In genomic region chr11:365831-366230, GRCh38 we compare ENCODE assay signal across 16 cellular contexts. TPM values are rescaled to one million over a fixed set of nuclear protein-coding genes. Genes with fewer than 3 reads are reported as not detected.
DNase-seq lines count a peak whose midpoint lies in the region; ATAC-seq and TF ChIP-seq lines count a peak whose summit lies in the region.
"Had no signal": no experiment of that assay in that cellular context is flagged by ENCODE, and none has a peak within 500 bp of the region (broad histone marks: within the 10 kb centered on the region; RNA-seq: fewer than 3 reads in every experiment).

No MANE protein-coding gene starts in this region.

- no peak overlapping the region for H3K27ac Mint-ChIP-seq in nephron
- H3K27ac Mint-ChIP-seq: B cell; CD4-positive, CD25-positive, alpha-beta regulatory T cell; CD8-positive, alpha-beta T cell; HFFc6 had no signal

- ATAC-seq in GM21576 (IDR thresholded peaks at IDR 0.05; ENCODE audit: unreplicated experiment): no peak
- ATAC-seq: CD8-positive, alpha-beta T cell had no signal

- peaks cover 14% of the 10 kb centered on the region for H3K4me1 Mint-ChIP-seq in nephron

- peak overlapping the region; percentile 58 to 75 (median 64) for H3K4me3 Mint-ChIP-seq in nephron
- H3K4me3 Mint-ChIP-seq: B cell; CD4-positive, CD25-positive, alpha-beta regulatory T cell; CD8-positive, alpha-beta T cell; HFFc6 had no signal

- TF ChIP-seq CTCF in GM13977 (IDR thresholded peaks at IDR 0.05; ENCODE audit: extremely low read depth, insufficient read depth, missing control alignments) (no peak), nephron (IDR thresholded peaks at IDR 0.05; ENCODE audit: unreplicated experiment in 3 of 3) (no peak)

- intact Hi-C loops in posterior vena cava (cut with DNase I): loop anchor here in 1 of 2 donors (10.0 kb wide), 1 partner anchor 161 kb away; the partner anchor contains the start of genes BET1L and RIC8A

- H3K27me3 Mint-ChIP-seq in nephron (ENCODE audit: low read depth): peaks cover 12% of the 10 kb centered on the region

- H3K36me3 Mint-ChIP-seq in nephron (ENCODE audit: low read depth): no peaks in the 10 kb centered on the region
- H3K36me3 Mint-ChIP-seq: CD4-positive, CD25-positive, alpha-beta regulatory T cell; CD8-positive, alpha-beta T cell had no signal

- H3K9me3 Mint-ChIP-seq in nephron: peaks cover 3% of the 10 kb centered on the region
- H3K9me3 Mint-ChIP-seq: CD8-positive, alpha-beta T cell had no signal

- DNase-seq in GM13977 (ENCODE audit: low spot score) (peak; percentile 30), posterior vena cava (ENCODE audit: low spot score) (peak; percentile 71), RPMI8226 (no peak), A172 (ENCODE audit: low spot score) (no peak), amygdala (lab: John Stamatoyannopoulos, UW) (no peak)
- DNase-seq: Caco-2; CD4-positive, CD25-positive, alpha-beta regulatory T cell; CD8-positive, alpha-beta T cell; DMS153; DND-41; GDM1; GOT3; HFFc6 had no signal

- in situ Hi-C loops in GM13977 (cut with MboI; ENCODE audit: low pct_unique_long_range_greater_than_20kb, low sequenced_read_pairs, unreplicated experiment): no loop called here

RNA-seq across cellular contexts. Expression of gene B4GALNT4, which starts 3.5 kb away (rescaled TPM):
- total RNA-seq in posterior vena cava: 1 to 10 TPM in 1 of 2 donors, under 1 TPM in 1; 0.52 to 1.8 TPM
- total RNA-seq in A172 (2014; rRNA removed; shearing (Covaris generic)): 27.9 and 40.8 TPM in 2 replicates
- total RNA-seq: B cell had no signal

RNA-seq across cellular contexts. Expression of gene PKP3, which starts 28.2 kb away (rescaled TPM):
- total RNA-seq in posterior vena cava: under 1 TPM in 1 of 2 donors, not detected in 1; 0.10 TPM
- total RNA-seq in A172 (2014; rRNA removed; shearing (Covaris generic)): 39.8 and 44.0 TPM in 2 replicates
- total RNA-seq: B cell had no signal

RNA-seq across cellular contexts. Expression of gene IFITM3, which starts 45.2 kb away (rescaled TPM):
- total RNA-seq in posterior vena cava: 1,000 to 10,000 TPM; 1,080 to 1,276 TPM
- 63.1 and 73.6 TPM in 2 replicates for total RNA-seq in A172 (2014; rRNA removed; shearing (Covaris generic))

RNA-seq across cellular contexts. Expression of gene SIGIRR, which starts 49.0 kb away (rescaled TPM):
- 10 to 100 TPM; 30.7 to 45.2 TPM for total RNA-seq in posterior vena cava
- total RNA-seq in A172 (2014; rRNA removed; shearing (Covaris generic)): 3.8 and 3.9 TPM in 2 replicates

RNA-seq across cellular contexts. Expression of gene IFITM1, which starts 52.0 kb away (rescaled TPM):
- 100 to 1,000 TPM; 205 to 275 TPM for total RNA-seq in posterior vena cava
- 3.1 and 4.5 TPM in 2 replicates for total RNA-seq in A172 (2014; rRNA removed; shearing (Covaris generic))

Comparison
In these comparisons a context has a peak if more than half of its experiments do, and no peak if none do; other contexts are left out.
1. DNase-seq: peak in GM13977 (single experiment) and posterior vena cava (single experiment); none in RPMI8226 (single experiment), A172 (single experiment) and amygdala (0 of 56).
2. RNA of gene B4GALNT4, which starts 3.5 kb away (total RNA-seq): 27.9 to 40.8 TPM in A172; 0.52 to 1.8 TPM in posterior vena cava; every median in the first group is over 10 times any median in the second.
3. RNA of gene PKP3, which starts 28.2 kb away (total RNA-seq): 39.8 to 44.0 TPM in A172; 0.10 TPM in posterior vena cava; every median in the first group is over 10 times any median in the second.
4. RNA of gene IFITM3, which starts 45.2 kb away (total RNA-seq): 1,080 to 1,276 TPM in posterior vena cava; 63.1 to 73.6 TPM in A172; every median in the first group is over 10 times any median in the second.